8 cellular contexts compared by ENCODE assay signal in the genomic region with DNA sequence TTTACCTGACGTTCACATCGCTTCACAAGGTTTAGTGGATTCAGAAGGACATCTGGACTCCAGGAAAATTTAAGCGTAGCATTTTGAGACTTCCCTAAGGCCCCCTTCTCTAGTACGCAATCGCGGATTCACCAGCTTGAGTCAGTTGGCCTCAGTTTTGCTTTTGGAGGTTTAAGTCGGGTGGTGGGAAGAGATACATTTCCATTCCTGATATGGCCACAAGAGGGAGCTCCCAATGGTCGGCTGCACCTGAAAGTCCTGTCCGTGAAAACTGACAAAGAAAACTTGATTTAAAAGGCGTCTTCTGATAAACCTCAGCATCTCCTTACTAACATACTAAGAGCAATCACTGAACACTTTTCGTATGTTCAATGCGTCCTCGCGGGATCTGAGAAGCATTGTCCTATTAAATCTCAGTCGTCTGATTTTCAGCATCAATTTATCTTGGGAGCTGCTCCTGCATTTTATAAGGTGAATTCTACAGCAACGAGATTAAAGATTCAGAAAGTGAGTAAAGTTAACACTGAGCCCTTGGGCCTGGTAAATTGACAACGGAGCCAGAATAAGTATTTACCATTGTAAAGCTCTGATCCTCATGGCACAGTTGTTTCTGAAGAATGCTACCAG. TPM values are rescaled to one million over a fixed set of nuclear protein-coding genes. Genes with fewer than 3 reads are reported as not detected.
DNase-seq lines count a peak whose midpoint lies in the region; ATAC-seq and TF ChIP-seq lines count a peak whose summit lies in the region.

No MANE protein-coding gene starts in this region.

- peak; percentile 65 for ATAC-seq in thoracic aorta (ENCODE audit: insufficient number of reproducible peaks, low FRiP score, low read depth)

- H3K4me1 ChIP-seq in OCI-LY3 (ENCODE audit: low read length) (no peaks in the 10 kb centered on the region), neural progenitor cell (peaks cover 23% of the 10 kb centered on the region), thoracic aorta (ENCODE audit: control insufficient read depth in 1 of 2, low read depth in 2 of 2) (peaks cover 0 to 4% of the 10 kb centered on the region in 2 donors)

- H3K4me1 Mint-ChIP-seq in activated T-helper 1 cell treated with anti-CD3 and anti-CD28 coated beads, Interleukin-12 subunit alpha, Interleukin-12 subunit beta, Interleukin-2, Interleukin-4 antibody, amounts not matched to agents 30 ng/mL and 10 ng/mL and 1 ng/mL, durations not matched to agents 14 hours and 24 hours and 36 hours (ENCODE audit: low read depth), result peaks cover 5% of the 10 kb centered on the region
- H3K4me1 Mint-ChIP-seq in neural progenitor cell, result peaks cover 34% of the 10 kb centered on the region

- peaks cover 14% of the 10 kb centered on the region for H3F3A ChIP-seq in neural progenitor cell (ENCODE audit: low read depth)

- no peaks in the 10 kb centered on the region for H3K36me3 Mint-ChIP-seq in activated T-helper 1 cell treated with anti-CD3 and anti-CD28 coated beads, Interleukin-12 subunit alpha, Interleukin-12 subunit beta, Interleukin-2, Interleukin-4 antibody, amounts not matched to agents 30 ng/mL and 10 ng/mL and 1 ng/mL, durations not matched to agents 14 hours and 24 hours and 36 hours (ENCODE audit: low read depth)
- H3K36me3 Mint-ChIP-seq in neural progenitor cell, result no peaks in the 10 kb centered on the region

- DNase-seq in activated gamma-delta T cell treated with Interleukin-2 at 50 U/mL for 16 hours, result peak; percentile 24
- DNase-seq in activated gamma-delta T cell (lab: John Stamatoyannopoulos, UW), result no peak
- peak; percentile 72 to 81 for DNase-seq in HL-60 (ENCODE audit: low read depth in 1 of 2, low spot score in 1 of 2)
- DNase-seq in activated T-helper 1 cell treated with anti-CD3 and anti-CD28 coated beads, Interleukin-12 subunit alpha, Interleukin-12 subunit beta, Interleukin-2, Interleukin-4 antibody, amounts not matched to agents 30 ng/mL and 10 ng/mL and 1 ng/mL, durations not matched to agents 14 hours and 24 hours and 36 hours (ENCODE audit: low spot score), result peak; percentile 40
- DNase-seq in fibroblast of the conjunctiva (ENCODE audit: low read depth), result peak; percentile 67
- peak; percentile 71 for DNase-seq in neural progenitor cell (ENCODE audit: low spot score)
- DNase-seq in thoracic aorta (ENCODE audit: low spot score), result peak; percentile 9

- H3K4me3 ChIP-seq in HL-60 (replicated peaks; ENCODE audit: insufficient read depth, low read length) (0 out of 2 replicates have a peak overlapping the region, but pooled peaks have one; percentile 0), OCI-LY3 (ENCODE audit: low read length) (no peak overlapping the region), neural progenitor cell (no peak overlapping the region), thoracic aorta (peak overlapping the region; percentile 60)

- H3K9me3 Mint-ChIP-seq in activated T-helper 1 cell treated with anti-CD3 and anti-CD28 coated beads, Interleukin-12 subunit alpha, Interleukin-12 subunit beta, Interleukin-2, Interleukin-4 antibody, amounts not matched to agents 30 ng/mL and 10 ng/mL and 1 ng/mL, durations not matched to agents 14 hours and 24 hours and 36 hours, result no peaks in the 10 kb centered on the region
- no peaks in the 10 kb centered on the region for H3K9me3 Mint-ChIP-seq in neural progenitor cell

- TF ChIP-seq CTCF in HL-60 (IDR thresholded peaks at IDR 0.05; ENCODE audit: insufficient read depth, low read length) (peak; percentile 62), OCI-LY3 (IDR thresholded peaks at IDR 0.05; ENCODE audit: low read depth, low read length) (peak; percentile 94), neural progenitor cell (IDR thresholded peaks at IDR 0.05) (peak; percentile 91), thoracic aorta (IDR thresholded peaks at IDR 0.05) (peak; percentile 93)

- H3K36me3 ChIP-seq in OCI-LY3 (replicated peaks; ENCODE audit: low read depth, low read length) (no peaks in the 10 kb centered on the region), neural progenitor cell (no peaks in the 10 kb centered on the region), thoracic aorta (no peaks in the 10 kb centered on the region)

- H3K9me3 ChIP-seq in OCI-LY3 (ENCODE audit: insufficient read depth, low read length), result no peaks in the 10 kb centered on the region
- no peaks in the 10 kb centered on the region for H3K9me3 ChIP-seq in neural progenitor cell (ENCODE audit: low read depth)
- H3K9me3 ChIP-seq in thoracic aorta, result no peaks in the 10 kb centered on the region

- intact Hi-C loops in activated T-helper 1 cell treated with anti-CD3 and anti-CD28 coated beads, Interleukin-12 subunit alpha, Interleukin-12 subunit beta, Interleukin-2, Interleukin-4 antibody, amounts not matched to agents 30 ng/mL and 10 ng/mL and 1 ng/mL, durations not matched to agents 14 hours and 24 hours and 36 hours (cut with micrococcal nuclease), result loop anchor here (1.0 to 5.0 kb wide), 3 partner anchors 165 to 261 kb away; partner anchors contain the start of gene SEPSECS

- no peaks in the 10 kb centered on the region for H3K79me2 ChIP-seq in OCI-LY3 (ENCODE audit: low read length)
- H3K79me2 ChIP-seq in neural progenitor cell (ENCODE audit: low read depth), result no peaks in the 10 kb centered on the region

- H3K27me3 ChIP-seq in HL-60 (ENCODE audit: insufficient read depth, poor library complexity, severe bottlenecking) (no peaks in the 10 kb centered on the region), OCI-LY3 (ENCODE audit: low read depth, low read length) (peaks cover 11% of the 10 kb centered on the region), neural progenitor cell (peaks cover 8% of the 10 kb centered on the region), thoracic aorta (replicated peaks; ENCODE audit: insufficient read depth) (no peaks in the 10 kb centered on the region)

- H3K27ac Mint-ChIP-seq in activated T-helper 1 cell treated with anti-CD3 and anti-CD28 coated beads, Interleukin-12 subunit alpha, Interleukin-12 subunit beta, Interleukin-2, Interleukin-4 antibody, amounts not matched to agents 30 ng/mL and 10 ng/mL and 1 ng/mL, durations not matched to agents 14 hours and 24 hours and 36 hours, result no peak overlapping the region
- H3K27ac Mint-ChIP-seq in neural progenitor cell, result peak overlapping the region; percentile 27

- H3K27ac ChIP-seq in HL-60 (replicated peaks), result peak overlapping the region; percentile 89
- no peak overlapping the region for H3K27ac ChIP-seq in OCI-LY3 (ENCODE audit: low read length)
- no peak overlapping the region for H3K27ac ChIP-seq in neural progenitor cell
- no peak overlapping the region for H3K27ac ChIP-seq in thoracic aorta

- no peaks in the 10 kb centered on the region for H4K20me1 ChIP-seq in OCI-LY3 (ENCODE audit: insufficient read depth, low read length)
- H4K20me1 ChIP-seq in neural progenitor cell (ENCODE audit: low read depth), result no peaks in the 10 kb centered on the region

- H3K4me2 ChIP-seq in OCI-LY3 (ENCODE audit: low read length) (peak overlapping the region; percentile 49; the same call in 1 of the 2 replicates), neural progenitor cell (peak overlapping the region; percentile 63)

- no peak overlapping the region for H3K9ac ChIP-seq in OCI-LY3 (ENCODE audit: low read length)
- no peak overlapping the region for H3K9ac ChIP-seq in neural progenitor cell

- H3K27me3 Mint-ChIP-seq in activated T-helper 1 cell treated with anti-CD3 and anti-CD28 coated beads, Interleukin-12 subunit alpha, Interleukin-12 subunit beta, Interleukin-2, Interleukin-4 antibody, amounts not matched to agents 30 ng/mL and 10 ng/mL and 1 ng/mL, durations not matched to agents 14 hours and 24 hours and 36 hours (ENCODE audit: insufficient read depth), result peaks cover 12% of the 10 kb centered on the region
- H3K27me3 Mint-ChIP-seq in neural progenitor cell (ENCODE audit: insufficient read depth, low read depth), result peaks cover 6% of the 10 kb centered on the region

- H2AFZ ChIP-seq in OCI-LY3 (ENCODE audit: low read depth, low read length) (0 out of 2 replicates have a peak overlapping the region, but pooled peaks have one; percentile 33), neural progenitor cell (replicated peaks) (peak overlapping the region; percentile 93)

- no peak overlapping the region for H3K4me3 Mint-ChIP-seq in activated T-helper 1 cell treated with anti-CD3 and anti-CD28 coated beads, Interleukin-12 subunit alpha, Interleukin-12 subunit beta, Interleukin-2, Interleukin-4 antibody, amounts not matched to agents 30 ng/mL and 10 ng/mL and 1 ng/mL, durations not matched to agents 14 hours and 24 hours and 36 hours
- H3K4me3 Mint-ChIP-seq in neural progenitor cell, result no peak overlapping the region

RNA-seq across cellular contexts. Expression of gene LGI2, which starts 50.6 kb away (rescaled TPM):
- total RNA-seq in activated T-helper 1 cell treated with anti-CD3 and anti-CD28 coated beads, Interleukin-12 subunit alpha, Interleukin-12 subunit beta, Interleukin-2, Interleukin-4 antibody, amounts not matched to agents 30 ng/mL and 10 ng/mL and 1 ng/mL, durations not matched to agents 14 hours and 24 hours and 36 hours, result not detected in 2 replicates
- total RNA-seq in neural progenitor cell (ENCODE audit: low replicate concordance) (0.56 and 0.99 TPM in 2 replicates), thoracic aorta (1 to 10 TPM; 3.7 to 4.0 TPM)

Comparison
In these comparisons a context has a peak if more than half of its experiments do, and no peak if none do; other contexts are left out.
1. H3K4me3 ChIP-seq: peak in HL-60 (single experiment) and thoracic aorta (single experiment); none in OCI-LY3 (single experiment) and neural progenitor cell (single experiment).
2. Peak in every context shown above with its lines, with median percentiles within 50 percentile points of each other: CTCF ChIP-seq.